Comparison of ENCODE assay signal across 8 cellular contexts in the genomic region with DNA sequence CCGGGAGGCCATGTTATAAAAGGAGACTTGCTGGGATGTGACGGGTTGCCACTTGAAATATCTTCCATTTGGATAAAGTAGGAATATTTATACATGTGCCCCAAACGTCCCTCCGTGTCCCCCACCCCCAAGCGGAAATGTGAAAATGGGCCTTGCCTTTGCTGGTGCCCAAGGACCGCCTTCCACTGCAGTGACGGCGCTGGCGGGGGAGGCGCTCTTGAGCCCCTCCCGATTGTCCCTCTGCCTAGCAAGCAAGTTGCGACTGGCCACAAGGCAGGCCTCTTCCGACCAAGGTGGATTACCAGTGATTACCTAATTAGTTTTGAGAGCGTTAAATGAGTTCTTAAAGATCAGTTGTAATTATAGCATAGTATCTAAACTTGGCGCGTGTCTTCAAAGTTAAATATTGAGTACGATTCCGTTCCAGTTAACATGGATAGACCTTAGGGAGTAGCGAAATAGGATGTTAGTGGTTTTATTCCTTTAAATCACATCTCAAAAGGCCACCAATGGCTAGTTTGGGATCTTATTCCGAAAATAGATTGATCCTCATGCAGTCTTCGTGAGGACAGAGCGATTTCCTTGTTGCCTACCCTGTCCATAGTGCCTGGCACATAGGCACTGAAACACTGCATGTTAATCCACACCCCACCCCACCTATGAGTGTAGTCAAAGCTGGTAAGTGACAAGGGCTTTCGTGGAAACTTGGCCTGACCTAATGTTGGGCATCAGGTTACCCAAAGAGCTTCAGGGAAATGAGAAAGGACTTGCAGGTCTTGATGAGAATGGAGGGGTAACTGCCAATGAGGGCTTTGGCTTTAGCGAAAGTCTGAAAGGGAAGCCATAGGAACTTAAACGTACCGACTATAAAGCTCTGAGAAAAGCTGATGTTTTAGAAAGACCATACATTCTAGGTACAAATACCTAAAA. TPM values are rescaled to one million over a fixed set of nuclear protein-coding genes. Genes with fewer than 3 reads are reported as not detected.
DNase-seq lines count a peak whose midpoint lies in the region; ATAC-seq and TF ChIP-seq lines count a peak whose summit lies in the region.

No MANE protein-coding gene starts in this region.

- no peaks in the 10 kb centered on the region for H3K9me3 ChIP-seq in upper lobe of right lung

- H3K4me3 Mint-ChIP-seq in T-helper 2 cell treated with Interferon-gamma antibody and Interleukin-4, amounts not matched to agents 5 μg/mL and 100 μg/mL, for 36 hours = peak overlapping the region; percentile 97
- peak overlapping the region; percentile 90 for H3K4me3 Mint-ChIP-seq in progenitor cell of endocrine pancreas (ENCODE audit: low read depth)

- peaks cover 22% of the 10 kb centered on the region for H3K4me1 ChIP-seq in upper lobe of right lung

- no peaks in the 10 kb centered on the region for H3K9me3 Mint-ChIP-seq in T-helper 2 cell treated with Interferon-gamma antibody and Interleukin-4, amounts not matched to agents 5 μg/mL and 100 μg/mL, for 36 hours
- no peaks in the 10 kb centered on the region for H3K9me3 Mint-ChIP-seq in progenitor cell of endocrine pancreas (ENCODE audit: low read depth)

- H3K27me3 Mint-ChIP-seq in T-helper 2 cell treated with Interferon-gamma antibody and Interleukin-4, amounts not matched to agents 5 μg/mL and 100 μg/mL, for 36 hours (ENCODE audit: low read depth) = no peaks in the 10 kb centered on the region
- H3K27me3 Mint-ChIP-seq in progenitor cell of endocrine pancreas = no peaks in the 10 kb centered on the region

- H3K36me3 Mint-ChIP-seq in T-helper 2 cell treated with Interferon-gamma antibody and Interleukin-4, amounts not matched to agents 5 μg/mL and 100 μg/mL, for 36 hours (ENCODE audit: low read depth) = peaks cover 54% of the 10 kb centered on the region
- peaks cover 25% of the 10 kb centered on the region for H3K36me3 Mint-ChIP-seq in progenitor cell of endocrine pancreas (ENCODE audit: insufficient read depth)

- H3K4me1 Mint-ChIP-seq in T-helper 2 cell treated with Interferon-gamma antibody and Interleukin-4, amounts not matched to agents 5 μg/mL and 100 μg/mL, for 36 hours (ENCODE audit: low read depth) = peaks cover 27% of the 10 kb centered on the region
- peaks cover 13% of the 10 kb centered on the region for H3K4me1 Mint-ChIP-seq in progenitor cell of endocrine pancreas (ENCODE audit: low read depth)

- intact Hi-C loops in left ventricle myocardium superior (cut with micrococcal nuclease) (no loop called here), upper lobe of right lung (cut with DNase I) (no loop called here)

- ATAC-seq in HG02870 (IDR thresholded peaks at IDR 0.05; ENCODE audit: unreplicated experiment) = peak; percentile 38
- ATAC-seq in left ventricle myocardium superior = peak; percentile 83
- ATAC-seq in upper lobe of right lung = peak; percentile 79

- peak; percentile 44 to 63 for DNase-seq in NCI-H187 (lab: John Stamatoyannopoulos, UW)
- DNase-seq in T-helper 2 cell treated with Interferon-gamma antibody and Interleukin-4, amounts not matched to agents 5 μg/mL and 100 μg/mL, for 36 hours (ENCODE audit: low spot score) = peak; percentile 82
- peak; percentile 9 to 91 (median 79) for DNase-seq in anterior cingulate cortex (lab: John Stamatoyannopoulos, UW)
- DNase-seq in left ventricle myocardium superior = peak; percentile 92
- peak; percentile 64 for DNase-seq in progenitor cell of endocrine pancreas (ENCODE audit: low spot score, unreplicated experiment)
- DNase-seq in upper lobe of right lung = peak; percentile 94

- H3K4me3 ChIP-seq in GM12875 (ENCODE audit: low read depth, low read length) = peak overlapping the region; percentile 86
- H3K4me3 ChIP-seq in upper lobe of right lung = peak overlapping the region; percentile 92

- H3K27me3 ChIP-seq in upper lobe of right lung = no peaks in the 10 kb centered on the region

- peak; percentile 54 for TF ChIP-seq CTCF in GM12875 (IDR thresholded peaks at IDR 0.05; ENCODE audit: borderline replicate concordance, insufficient read depth, low read depth, low read length)
- TF ChIP-seq CTCF in progenitor cell of endocrine pancreas (IDR thresholded peaks at IDR 0.05; ENCODE audit: unreplicated experiment) = peak; percentile 61
- TF ChIP-seq CTCF in upper lobe of right lung (IDR thresholded peaks at IDR 0.05) = peak; percentile 64

- peak overlapping the region; percentile 97 for H3K27ac Mint-ChIP-seq in T-helper 2 cell treated with Interferon-gamma antibody and Interleukin-4, amounts not matched to agents 5 μg/mL and 100 μg/mL, for 36 hours
- H3K27ac Mint-ChIP-seq in progenitor cell of endocrine pancreas = peak overlapping the region; percentile 97

- H3K36me3 ChIP-seq in upper lobe of right lung = peaks cover 44% of the 10 kb centered on the region

- peak overlapping the region; percentile 99 for H3K27ac ChIP-seq in upper lobe of right lung

RNA-seq across cellular contexts. Expression of a gene that starts 1.1 kb away (rescaled TPM):
- total RNA-seq in left ventricle myocardium superior = 436 TPM
- 1,323 and 1,353 TPM in 2 replicates for total RNA-seq in progenitor cell of endocrine pancreas
- total RNA-seq in upper lobe of right lung = 970 TPM

RNA-seq across cellular contexts. Expression of a gene that starts 48.9 kb away (rescaled TPM):
- total RNA-seq in left ventricle myocardium superior (64.8 TPM), progenitor cell of endocrine pancreas (217 and 222 TPM in 2 replicates), upper lobe of right lung (95.4 TPM)

RNA-seq across cellular contexts. Expression of a gene that starts 50.3 kb away (rescaled TPM):
- 261 TPM for total RNA-seq in left ventricle myocardium superior
- total RNA-seq in progenitor cell of endocrine pancreas = 220 and 244 TPM in 2 replicates
- total RNA-seq in upper lobe of right lung = 131 TPM

Comparison
In these comparisons a context has a peak if more than half of its experiments do, and no peak if none do; other contexts are left out.
1. Peak in every context shown above with its lines: DNase-seq, ATAC-seq, H3K4me3 ChIP-seq and H3K27ac ChIP-seq.